Comparison of ENCODE assay signal across 1 cellular context in the genomic region with DNA sequence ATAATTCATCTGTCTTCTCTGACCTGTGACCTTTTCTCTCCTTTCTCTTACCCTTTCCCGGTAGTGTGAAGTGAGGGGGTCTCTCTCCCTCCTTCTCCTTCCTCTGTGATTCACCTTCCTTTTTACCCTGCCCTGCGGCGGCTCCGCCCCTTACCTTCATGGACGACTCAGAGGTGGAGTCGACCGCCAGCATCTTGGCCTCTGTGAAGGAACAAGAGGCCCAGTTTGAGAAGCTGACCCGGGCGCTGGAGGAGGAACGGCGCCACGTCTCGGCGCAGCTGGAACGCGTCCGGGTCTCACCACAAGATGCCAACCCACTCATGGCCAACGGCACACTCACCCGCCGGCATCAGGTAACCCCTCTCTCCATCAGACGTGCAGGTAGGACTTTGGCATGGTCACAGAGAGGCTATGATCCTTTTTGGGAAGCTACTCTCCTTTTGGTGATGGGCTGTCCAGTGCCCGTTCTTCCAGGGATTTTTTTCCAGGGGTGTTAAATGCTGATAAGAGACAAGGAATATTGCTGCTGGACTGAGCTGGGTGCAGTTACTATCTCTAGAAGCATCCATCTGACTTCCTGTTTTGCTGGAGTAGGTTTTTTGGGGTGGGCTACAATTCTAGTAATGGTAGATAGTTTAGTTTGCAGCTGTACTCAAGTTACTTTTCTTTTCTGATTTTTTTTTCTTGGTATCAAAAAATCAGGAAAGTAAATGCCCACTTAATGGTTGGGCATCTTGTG.
TF ChIP-seq lines count a peak whose summit lies in the region.

No MANE protein-coding gene starts in this region.

TF ChIP-seq in endothelial cell of umbilical vein, 7 proteins besides CTCF, POLR2A, EP300 and RAD21 (continued from another document):
- no peak for TF ChIP-seq POLR2AphosphoS5 (IDR thresholded peaks at IDR 0.05; ENCODE audit: insufficient read depth, low read depth, low read length)
- no peak for TF ChIP-seq FOS (IDR thresholded peaks at IDR 0.05; ENCODE audit: borderline replicate concordance, insufficient read depth, low read length)
- TF ChIP-seq, protein P1, sequence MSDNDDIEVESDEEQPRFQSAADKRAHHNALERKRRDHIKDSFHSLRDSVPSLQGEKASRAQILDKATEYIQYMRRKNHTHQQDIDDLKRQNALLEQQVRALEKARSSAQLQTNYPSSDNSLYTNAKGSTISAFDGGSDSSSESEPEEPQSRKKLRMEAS (IDR thresholded peaks at IDR 0.05; ENCODE audit: insufficient read depth, insufficient read length), result no peak
- TF ChIP-seq GATA2 (IDR thresholded peaks at IDR 0.05; ENCODE audit: insufficient read depth, insufficient read length, low read depth, low read length), result no peak
- no peak for TF ChIP-seq JUN (IDR thresholded peaks at IDR 0.05; ENCODE audit: borderline replicate concordance, insufficient read depth, insufficient read length, low read depth)
- TF ChIP-seq MYC (IDR thresholded peaks at IDR 0.05; ENCODE audit: low read depth, low read length), result no peak
